In the genomic region with DNA sequence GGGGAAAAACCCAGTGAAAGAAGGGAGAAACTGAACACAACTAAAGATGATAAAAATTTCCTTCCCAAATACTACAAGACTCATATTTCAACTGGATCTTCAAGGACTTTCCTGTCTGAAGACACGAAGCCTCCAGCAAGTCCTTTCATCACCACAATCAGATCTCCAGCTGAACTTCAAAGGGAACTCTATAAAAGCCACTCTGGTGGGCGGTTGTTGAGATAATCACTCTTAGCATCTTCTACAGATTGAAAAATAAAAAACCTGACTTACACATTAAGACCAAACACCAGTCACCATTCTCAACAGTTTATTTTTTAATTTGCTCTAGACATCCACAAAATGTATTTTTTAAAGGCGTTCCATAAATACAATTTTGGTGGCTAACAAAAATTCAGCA, we compare ENCODE assay signal across 19 cellular contexts. TPM values are rescaled to one million over a fixed set of nuclear protein-coding genes. Genes with fewer than 3 reads are reported as not detected.
DNase-seq lines count a peak whose midpoint lies in the region; ATAC-seq, FAIRE-seq and TF ChIP-seq lines count a peak whose summit lies in the region.
"Had no signal": no experiment of that assay in that cellular context is flagged by ENCODE, and none has a peak within 500 bp of the region (broad histone marks: within the 10 kb centered on the region; RNA-seq: fewer than 3 reads in every experiment).

No MANE protein-coding gene starts in this region.

- H3K9ac ChIP-seq in HepG2 (ENCODE audit: insufficient read depth, low read depth, low read length) = no peak overlapping the region

- H3K27ac ChIP-seq in HepG2 (ENCODE audit: extremely low read length, insufficient read depth, low read length) (no peak overlapping the region), right lobe of liver (no peak overlapping the region)

- CTCF ChIA-PET in HepG2 (lab: Yijun Ruan, JAX; ENCODE audit: low intra/inter-chr PET ratio, low total read pairs) = no interaction called here

- TF ChIP-seq EP300 in HepG2 (IDR thresholded peaks at IDR 0.05; ENCODE audit: low read depth in 2 of 2, low read length in 2 of 2) (no peak), HepG2 (CRISPR knock-in tag; IDR thresholded peaks at IDR 0.05; ENCODE audit: borderline replicate concordance) (no peak)

- no peaks in the 10 kb centered on the region for H3K9me3 Mint-ChIP-seq in type B pancreatic cell
- H3K9me3 Mint-ChIP-seq: activated T-helper 17 cell treated with anti-CD3 and anti-CD28 coated beads, Interleukin-2, amount 50 U/mL, for 72 hours; WTC11 had no signal

- TF ChIP-seq POLR2A in HepG2 (IDR thresholded peaks at IDR 0.05; ENCODE audit: insufficient read depth in 1 of 2, low read depth in 2 of 2, low read length in 2 of 2) = no peak
- TF ChIP-seq POLR2A in right lobe of liver (IDR thresholded peaks at IDR 0.05) = no peak
- no peak for TF ChIP-seq POLR2A in erythroblast (IDR thresholded peaks at IDR 0.05; ENCODE audit: low read length)
- no peak for TF ChIP-seq POLR2A in lower leg skin (IDR thresholded peaks at IDR 0.05)

- peak overlapping the region; percentile 58 for H3K4me3 Mint-ChIP-seq in type B pancreatic cell
- H3K4me3 Mint-ChIP-seq: activated T-helper 17 cell treated with anti-CD3 and anti-CD28 coated beads, Interleukin-2, amount 50 U/mL, for 72 hours; WTC11 had no signal

- H3K27me3 ChIP-seq in HepG2 (ENCODE audit: control insufficient read depth in 1 of 2, insufficient read depth in 2 of 2, low read length in 2 of 2) = no peaks in the 10 kb centered on the region; a peak in 1 of 5 replicates
- H3K27me3 ChIP-seq in right lobe of liver = no peaks in the 10 kb centered on the region

- H4K20me1 ChIP-seq in HepG2 (ENCODE audit: insufficient read depth, low read length) = peaks cover 44% of the 10 kb centered on the region

- peaks cover 5% of the 10 kb centered on the region for H3K27me3 Mint-ChIP-seq in type B pancreatic cell
- H3K27me3 Mint-ChIP-seq: activated T-helper 17 cell treated with anti-CD3 and anti-CD28 coated beads, Interleukin-2, amount 50 U/mL, for 72 hours had no signal

- peak overlapping the region; percentile 27; the same call in 1 of the 2 replicates for H3K4me2 ChIP-seq in HepG2 (ENCODE audit: low read depth, low read length)

- POLR2A ChIA-PET in HepG2 (lab: Yijun Ruan, JAX) = no interaction called here

- BruUV-seq in HepG2 (replicated peaks; lab: Mats Ljungman, UMichigan) = no TSS peak

- no peak for TF ChIP-seq CTCF in HepG2 (CRISPR knock-in tag; IDR thresholded peaks at IDR 0.05)
- no peak for TF ChIP-seq CTCF in right lobe of liver (IDR thresholded peaks at IDR 0.05)
- TF ChIP-seq CTCF in type B pancreatic cell (conservative IDR thresholded peaks at IDR 0.05) = no peak
- TF ChIP-seq CTCF in lower leg skin (IDR thresholded peaks at IDR 0.05) = no peak

- no peak for TF ChIP-seq RAD21 in HepG2 (CRISPR knock-in tag; IDR thresholded peaks at IDR 0.05)

- peaks cover 12% of the 10 kb centered on the region for H3K36me3 Mint-ChIP-seq in type B pancreatic cell

- no peak overlapping the region for H2AFZ ChIP-seq in HepG2 (ENCODE audit: low read length)

- FAIRE-seq in HepG2 (lab: Jason Lieb, UNC) = no peak
- FAIRE-seq: GM12891 had no signal

- H3K27ac Mint-ChIP-seq in type B pancreatic cell = peak overlapping the region; percentile 76
- H3K27ac Mint-ChIP-seq: activated T-helper 17 cell treated with anti-CD3 and anti-CD28 coated beads, Interleukin-2, amount 50 U/mL, for 72 hours; WTC11 had no signal

- H3K79me2 ChIP-seq in HepG2 (ENCODE audit: insufficient read depth, low read length) = peaks cover 87% of the 10 kb centered on the region

- H3K36me3 ChIP-seq in HepG2 (replicated peaks in 1 of 2; ENCODE audit: control insufficient read depth in 1 of 2, insufficient read depth in 2 of 2, low read length in 2 of 2) (no peaks in the 10 kb centered on the region), right lobe of liver (no peaks in the 10 kb centered on the region)

- DNase-seq in HepG2 (ENCODE audit: low spot score) = no peak
- DNase-seq in right lobe of liver = no peak
- peak; percentile 20 for DNase-seq in OCI-M1 (lab: John Stamatoyannopoulos, UW)
- DNase-seq in erythroblast (lab: John Stamatoyannopoulos, UW) = peak; percentile 27 to 33
- DNase-seq in type B pancreatic cell (ENCODE audit: extremely low spot score, unreplicated experiment) = no peak
- no peak for DNase-seq in AG08395 (ENCODE audit: low spot score)
- no peak for DNase-seq in lower leg skin (ENCODE audit: low spot score in 2 of 2)
- DNase-seq: amniotic stem cell, COR-L47, GDM1, left cardiac atrium, NCI-H1105, NCI-H2171, nucleus accumbens had no signal

- WGBS in HepG2 (ENCODE audit: low lambda C conversion rate) = 88% methylated on average over 3 of the region's 3 CpGs
- 73% methylated on average over 3 of the region's 3 CpGs for WGBS in right lobe of liver (ENCODE audit: insufficient coverage, low coverage, low lambda C conversion rate, missing lambda C conversion rate)
- 66 to 70% methylated on average over 3 of the region's 3 CpGs for WGBS in lower leg skin, 2 donors

- intact Hi-C loops in HepG2 (cut with micrococcal nuclease; ENCODE audit: unreplicated experiment) = loop anchor here (5.0 kb wide), 1 partner anchor 43 kb away; no protein-coding TSS in a partner anchor
- intact Hi-C loops in right lobe of liver (cut with DNase I) = no loop called here
- intact Hi-C loops in lower leg skin (cut with DNase I; ENCODE audit: low total_unique reads) = no loop called here

- in situ Hi-C loops in HepG2 (cut with HindIII; ENCODE audit: extremely low pct_ligation_motif_present, low pct_unique_long_range_greater_than_20kb) = no loop called here

- H3K4me3 ChIP-seq in HepG2 (replicated peaks in 1 of 3; ENCODE audit: insufficient read depth in 1 of 3, low read depth in 2 of 3, low read length in 3 of 3) (no peak overlapping the region), right lobe of liver (no peak overlapping the region), lower leg skin (ENCODE audit: low read depth, poor library complexity, severe bottlenecking) (no peak overlapping the region)

- peaks cover 54% of the 10 kb centered on the region for H3K4me1 ChIP-seq in HepG2 (ENCODE audit: insufficient read depth, low read length)
- peaks cover 0 to 14% (median 7%) of the 10 kb centered on the region in 4 donors for H3K4me1 ChIP-seq in right lobe of liver

- H3K4me1 Mint-ChIP-seq in type B pancreatic cell (ENCODE audit: unreplicated experiment) = peaks cover 41% of the 10 kb centered on the region

- ATAC-seq in HepG2 (no peak), right lobe of liver (no peak), HG02588 (IDR thresholded peaks at IDR 0.05; ENCODE audit: unreplicated experiment) (no peak)
- ATAC-seq: activated T-helper 17 cell treated with anti-CD3 and anti-CD28 coated beads, Interleukin-2, amount 50 U/mL, for 72 hours; left cardiac atrium; sciatic nerve; WTC11 had no signal

- no peaks in the 10 kb centered on the region for H3K9me3 ChIP-seq in HepG2 (ENCODE audit: low read length)
- H3K9me3 ChIP-seq in right lobe of liver = no peaks in the 10 kb centered on the region

TF ChIP-seq in HepG2, 621 proteins besides CTCF, POLR2A, EP300 and RAD21:
- TF ChIP-seq SP2 (CRISPR knock-in tag; IDR thresholded peaks at IDR 0.05) (no peak), TFAP4 (IDR thresholded peaks at IDR 0.05; ENCODE audit: borderline replicate concordance, low read depth) (0 out of 2 replicates have a peak, but pooled peaks have one; percentile 21)

RNA-seq across cellular contexts. Expression of gene REV1, which starts 4.4 kb away (rescaled TPM):
- total RNA-seq in HepG2 (2016; rRNA removed; fragmentation: Illumina TruSeq; extraction: Trizol) (38.5 and 49.1 TPM in 2 replicates), right lobe of liver (10 to 100 TPM; 12.6 to 21.6 (median 13.6) TPM), type B pancreatic cell (ENCODE audit: low replicate concordance) (29.0 and 42.6 TPM in 2 replicates), lower leg skin (10 to 100 TPM; 37.3 to 71.0 (median 48.5) TPM)
- total RNA-seq in HepG2 (2016; cell fraction: cytosol; rRNA removed; fragmentation: Illumina TruSeq; extraction: Trizol; ENCODE audit: low read depth) = 35.6 and 38.1 TPM in 2 replicates
- 34.9 and 46.6 TPM in 2 replicates for total RNA-seq in HepG2 (2016; cell fraction: insoluble cytoplasmic fraction; rRNA removed; fragmentation: Illumina TruSeq; extraction: Trizol)
- total RNA-seq in HepG2 (2016; cell fraction: membrane; rRNA removed; fragmentation: Illumina TruSeq; extraction: Trizol) = 30.1 and 35.1 TPM in 2 replicates
- total RNA-seq in HepG2 (2016; cell fraction: nucleus; rRNA removed; fragmentation: Illumina TruSeq; extraction: Trizol) = 98.0 and 100 TPM in 2 replicates
- polyA plus RNA-seq in HepG2 (2011; rRNA removed) = 62.9 and 71.8 TPM in 2 replicates
- polyA plus RNA-seq in HepG2 (2011; cell fraction: cytosol; rRNA removed) = 13.1 and 19.3 TPM in 2 replicates
- 111 and 115 TPM in 2 replicates for polyA plus RNA-seq in HepG2 (2011; cell fraction: nucleus; rRNA removed)
- 37.1 and 46.7 TPM in 2 replicates for polyA plus RNA-seq in HepG2 (2012)
- 2.3 and 2.8 TPM in 2 replicates for polyA plus RNA-seq in HepG2 (2016; cell fraction: cytosol; fragmentation: Illumina TruSeq; extraction: Trizol; ENCODE audit: low read depth)
- 20.9 and 25.4 TPM in 2 replicates for polyA plus RNA-seq in HepG2 (2016; cell fraction: insoluble cytoplasmic fraction; fragmentation: Illumina TruSeq; extraction: Trizol; ENCODE audit: low read depth)
- polyA plus RNA-seq in HepG2 (2016; cell fraction: membrane; fragmentation: Illumina TruSeq; extraction: Trizol; ENCODE audit: low read depth) = 5.5 and 7.5 TPM in 2 replicates
- polyA plus RNA-seq in HepG2 (2016; cell fraction: nucleus; fragmentation: Illumina TruSeq; extraction: Trizol; ENCODE audit: insufficient read depth, low read depth) = 112 and 115 TPM in 2 replicates
- polyA minus RNA-seq in HepG2 (2011; rRNA and poly(A)+ RNA removed; ENCODE audit: low replicate concordance) = 48.6 and 51.6 TPM in 2 replicates
- polyA minus RNA-seq in HepG2 (2011; cell fraction: cytosol; rRNA and poly(A)+ RNA removed) = 23.2 and 29.9 TPM in 2 replicates
- polyA minus RNA-seq in HepG2 (2011; cell fraction: nucleus; rRNA and poly(A)+ RNA removed) = 236 and 239 TPM in 2 replicates

Comparison
In these comparisons a context has a peak if more than half of its experiments do, and no peak if none do; other contexts are left out.
1. DNase-seq: peak in OCI-M1 (single experiment) and erythroblast (2 of 2); none in HepG2 (single experiment), right lobe of liver (0 of 3), type B pancreatic cell (single experiment), AG08395 (single experiment) and lower leg skin (0 of 2).